Comparison of ENCODE assay signal across 34 cellular contexts in the genomic region with DNA sequence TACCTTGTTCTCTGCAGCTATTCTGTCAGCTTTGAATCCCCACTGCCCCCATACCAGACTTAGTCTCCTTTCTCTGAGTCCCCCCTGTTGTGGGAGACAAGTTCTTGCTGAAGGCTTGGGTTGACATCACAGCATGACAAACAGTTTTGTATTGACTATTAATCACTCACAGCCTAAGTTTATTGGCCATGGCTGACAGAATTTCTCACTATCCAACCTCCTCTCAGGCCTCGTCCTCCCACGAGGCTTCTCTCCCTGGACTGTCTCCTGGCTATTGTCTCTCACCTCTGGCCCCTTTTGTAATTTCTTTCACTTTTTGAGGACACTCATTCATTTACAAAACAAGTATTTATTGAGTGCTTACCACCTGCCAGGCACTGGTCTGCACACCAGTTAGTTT. TPM values are rescaled to one million over a fixed set of nuclear protein-coding genes. Genes with fewer than 3 reads are reported as not detected.
DNase-seq lines count a peak whose midpoint lies in the region; ATAC-seq and TF ChIP-seq lines count a peak whose summit lies in the region.
"Had no signal": no experiment of that assay in that cellular context is flagged by ENCODE, and none has a peak within 500 bp of the region (broad histone marks: within the 10 kb centered on the region; RNA-seq: fewer than 3 reads in every experiment).

No MANE protein-coding gene starts in this region.

- H2BK15ac ChIP-seq in mesenchymal stem cell (ENCODE audit: low read depth, poor library complexity, severe bottlenecking), result no peak overlapping the region

- H3K36me3 ChIP-seq in endodermal cell (ENCODE audit: control insufficient read depth, insufficient read depth, low read length), result no peaks in the 10 kb centered on the region
- H3K36me3 ChIP-seq in neural progenitor cell, result no peaks in the 10 kb centered on the region
- H3K36me3 ChIP-seq in mesenchymal stem cell (ENCODE audit: control insufficient read depth in 1 of 2, insufficient read depth in 2 of 2, low read depth in 1 of 2, low read length in 2 of 2), result no peaks in the 10 kb centered on the region
- H3K36me3 ChIP-seq: esophagus squamous epithelium, heart right ventricle, thoracic aorta had no signal

- no peak overlapping the region for H2BK5ac ChIP-seq in mesenchymal stem cell (ENCODE audit: low read depth, low read length, poor library complexity, severe bottlenecking)

- H3K36me3 Mint-ChIP-seq in endodermal cell (ENCODE audit: low read depth), result peaks cover 3% of the 10 kb centered on the region
- no peaks in the 10 kb centered on the region for H3K36me3 Mint-ChIP-seq in neural progenitor cell

- H2BK120ac ChIP-seq in mesenchymal stem cell (ENCODE audit: low read depth, low read length), result no peak overlapping the region

- no peak overlapping the region for H3K4ac ChIP-seq in mesenchymal stem cell (ENCODE audit: low read depth in 1 of 2, low read length in 2 of 2)

- H4K8ac ChIP-seq in mesenchymal stem cell (ENCODE audit: low read length), result no peak overlapping the region

- peaks cover 7% of the 10 kb centered on the region for H3K27me3 Mint-ChIP-seq in endodermal cell (ENCODE audit: insufficient read depth)
- H3K27me3 Mint-ChIP-seq in neural progenitor cell (ENCODE audit: insufficient read depth, low read depth), result peaks cover 7% of the 10 kb centered on the region

- peaks cover 49% of the 10 kb centered on the region for H3K4me1 Mint-ChIP-seq in endodermal cell
- H3K4me1 Mint-ChIP-seq in neural progenitor cell, result peaks cover 32% of the 10 kb centered on the region
- H3K4me1 Mint-ChIP-seq: activated CD4-positive, alpha-beta T cell treated with anti-CD3 and anti-CD28 coated beads, Interleukin-2, amount 10 ng/mL, durations not matched to agents 7 days and 5 days; central memory CD8-positive, alpha-beta T cell had no signal

- no peak overlapping the region for H4K91ac ChIP-seq in mesenchymal stem cell (ENCODE audit: low read length)

- H2AFZ ChIP-seq in neural progenitor cell (replicated peaks), result no peak overlapping the region
- H2AFZ ChIP-seq in mesenchymal stem cell (ENCODE audit: low read depth, low read length), result no peak overlapping the region

- no peak for ATAC-seq in GM21717 (IDR thresholded peaks at IDR 0.05; ENCODE audit: unreplicated experiment)
- ATAC-seq: activated T-cell treated with anti-CD3 and anti-CD28 coated beads, Interleukin-2, amount 50 U/mL, for 4 hours; heart right ventricle; left ventricle myocardium superior; naive thymus-derived CD4-positive, alpha-beta T cell had no signal

- TF ChIP-seq CTCF in endodermal cell (conservative IDR thresholded peaks at IDR 0.05) (no peak), neural progenitor cell (IDR thresholded peaks at IDR 0.05) (no peak)

- no peak overlapping the region for H3K9ac ChIP-seq in endodermal cell (ENCODE audit: extremely low read depth, low read length, poor library complexity, severe bottlenecking)
- H3K9ac ChIP-seq in neural progenitor cell, result no peak overlapping the region
- H3K9ac ChIP-seq in mesenchymal stem cell (ENCODE audit: low read length), result no peak overlapping the region
- H3K9ac ChIP-seq: SK-N-SH had no signal

- peaks cover 15% of the 10 kb centered on the region for H3K9me3 Mint-ChIP-seq in endodermal cell
- peaks cover 11% of the 10 kb centered on the region for H3K9me3 Mint-ChIP-seq in neural progenitor cell
- H3K9me3 Mint-ChIP-seq: activated CD4-positive, alpha-beta T cell treated with anti-CD3 and anti-CD28 coated beads, Interleukin-2, amount 10 ng/mL, durations not matched to agents 7 days and 5 days; CD4-positive, alpha-beta T cell; central memory CD8-positive, alpha-beta T cell; dendritic cell treated with granulocyte-macrophage colony-stimulating factor and Interleukin-4, amounts not matched to agents 40 ng/mL and 50 ng/mL, for 4 days; stimulated activated naive CD8-positive, alpha-beta T cell treated with anti-CD3 and anti-CD28 coated beads, Interleukin-15, Interleukin-2, amounts not matched to agents 100 ng/mL and 50 ng/mL, for 24 hours had no signal

- peaks cover 13% of the 10 kb centered on the region for H3K4me1 ChIP-seq in endodermal cell (ENCODE audit: control insufficient read depth, insufficient read depth, low read length)
- H3K4me1 ChIP-seq in neural progenitor cell, result peaks cover 26% of the 10 kb centered on the region
- H3K4me1 ChIP-seq in mesenchymal stem cell (ENCODE audit: control insufficient read depth, insufficient read depth, low read depth, low read length), result no peaks in the 10 kb centered on the region
- H3K4me1 ChIP-seq: esophagus squamous epithelium, heart right ventricle had no signal

- H3K27me3 ChIP-seq in endodermal cell (ENCODE audit: control insufficient read depth, insufficient read depth, low read length, poor library complexity, severe bottlenecking), result no peaks in the 10 kb centered on the region
- H3K27me3 ChIP-seq in neural progenitor cell, result no peaks in the 10 kb centered on the region
- peaks cover 33 to 76% of the 10 kb centered on the region in 2 experiments for H3K27me3 ChIP-seq in mesenchymal stem cell (ENCODE audit: control insufficient read depth in 1 of 2, insufficient read depth in 1 of 2, low read length in 2 of 2)

- H3K27ac ChIP-seq in endodermal cell (ENCODE audit: low read depth, low read length) (peak overlapping the region; percentile 60), neural progenitor cell (no peak overlapping the region), mesenchymal stem cell (ENCODE audit: low read length, poor library complexity, severe bottlenecking) (no peak overlapping the region)
- H3K27ac ChIP-seq: esophagus squamous epithelium, heart right ventricle, RWPE1, thoracic aorta had no signal

- H3K4me3 Mint-ChIP-seq in endodermal cell, result no peak overlapping the region
- no peak overlapping the region for H3K4me3 Mint-ChIP-seq in neural progenitor cell
- H3K4me3 Mint-ChIP-seq: activated CD4-positive, alpha-beta T cell treated with anti-CD3 and anti-CD28 coated beads, Interleukin-2, amount 10 ng/mL, durations not matched to agents 7 days and 5 days; activated T-cell treated with anti-CD3 and anti-CD28 coated beads, Interleukin-2, amount 50 U/mL, for 4 hours; CD4-positive, alpha-beta T cell; central memory CD8-positive, alpha-beta T cell; dendritic cell treated with granulocyte-macrophage colony-stimulating factor and Interleukin-4, amounts not matched to agents 40 ng/mL and 50 ng/mL, for 4 days; naive thymus-derived CD4-positive, alpha-beta T cell; stimulated activated naive CD8-positive, alpha-beta T cell treated with anti-CD3 and anti-CD28 coated beads, Interleukin-15, Interleukin-2, amounts not matched to agents 100 ng/mL and 50 ng/mL, for 24 hours had no signal

- H3K4me2 ChIP-seq in neural progenitor cell, result peak overlapping the region; percentile 65
- no peak overlapping the region for H3K4me2 ChIP-seq in mesenchymal stem cell (ENCODE audit: low read length, poor library complexity, severe bottlenecking)
- H3K4me2 ChIP-seq: SK-N-SH had no signal

- H3K27ac Mint-ChIP-seq in endodermal cell, result no peak overlapping the region
- peak overlapping the region; percentile 57 for H3K27ac Mint-ChIP-seq in neural progenitor cell
- H3K27ac Mint-ChIP-seq: activated CD4-positive, alpha-beta T cell treated with anti-CD3 and anti-CD28 coated beads, Interleukin-2, amount 10 ng/mL, durations not matched to agents 7 days and 5 days; CD4-positive, alpha-beta T cell; dendritic cell treated with granulocyte-macrophage colony-stimulating factor and Interleukin-4, amounts not matched to agents 40 ng/mL and 50 ng/mL, for 4 days; stimulated activated naive CD8-positive, alpha-beta T cell treated with anti-CD3 and anti-CD28 coated beads, Interleukin-15, Interleukin-2, amounts not matched to agents 100 ng/mL and 50 ng/mL, for 24 hours had no signal

- no peaks in the 10 kb centered on the region for H3K79me1 ChIP-seq in mesenchymal stem cell (replicated peaks; ENCODE audit: low read length, poor library complexity, severe bottlenecking)

- H3F3A ChIP-seq in neural progenitor cell (ENCODE audit: low read depth), result peaks cover 16% of the 10 kb centered on the region

- H3K4me3 ChIP-seq in endodermal cell (ENCODE audit: low read length) (no peak overlapping the region), neural progenitor cell (no peak overlapping the region), mesenchymal stem cell (ENCODE audit: insufficient read depth in 1 of 2, low read depth in 1 of 2, low read length in 2 of 2) (no peak overlapping the region)
- H3K4me3 ChIP-seq: esophagus squamous epithelium, heart right ventricle, thoracic aorta had no signal

- WGBS in endodermal cell (ENCODE audit: insufficient coverage in 1 of 2, insufficient read length in 1 of 2), 2 experiments, result 50 to 53% methylated on average over 1 to 2 of the region's 2 CpGs
- WGBS in mesenchymal stem cell, result 47% methylated on average over 2 of the region's 2 CpGs

- no peak overlapping the region for H3K14ac ChIP-seq in mesenchymal stem cell (ENCODE audit: low read length in 2 of 2)

- H3K18ac ChIP-seq in mesenchymal stem cell (ENCODE audit: low read depth in 1 of 2, low read length in 2 of 2), result no peak overlapping the region

- no peak overlapping the region for H3K23ac ChIP-seq in mesenchymal stem cell (ENCODE audit: low read length in 2 of 2)

- H2BK12ac ChIP-seq in mesenchymal stem cell (ENCODE audit: low read length in 2 of 2), result no peak overlapping the region

- H3K79me2 ChIP-seq in neural progenitor cell (ENCODE audit: low read depth), result no peaks in the 10 kb centered on the region

- H4K20me1 ChIP-seq in neural progenitor cell (ENCODE audit: low read depth), result no peaks in the 10 kb centered on the region

- DNase-seq in NCI-H1092 treated with DMSO at 0.1 percent for 48 hours (lab: John Stamatoyannopoulos, UW) (peak; percentile 66), NCI-H1092 (lab: John Stamatoyannopoulos, UW) (no peak), NCI-H2196 (lab: John Stamatoyannopoulos, UW; ENCODE audit: unreplicated experiment) (peak; percentile 20), endodermal cell (peak; percentile 93), neural progenitor cell (ENCODE audit: low spot score) (no peak), NCI-H1694 (lab: John Stamatoyannopoulos, UW) (no peak), mesenchymal stem cell (no peak)
- DNase-seq: activated CD4-positive, alpha-beta T cell treated with anti-CD3 and anti-CD28 coated beads, Interleukin-2, amount 10 ng/mL, durations not matched to agents 7 days and 5 days; activated gamma-delta T cell treated with Interleukin-2 at 50 U/mL for 16 hours; activated T-cell treated with anti-CD3 and anti-CD28 coated beads, Interleukin-2, amount 50 U/mL, for 4 hours; CD4-positive, alpha-beta T cell; esophagus squamous epithelium; foreskin melanocyte; heart right ventricle; KBM-7; left ventricle myocardium superior; midbrain; naive thymus-derived CD4-positive, alpha-beta T cell; NCI-H1436 treated with DMSO at 0.1 percent for 48 hours; NCI-H526; occipital lobe; SK-N-SH had no signal

- no peak overlapping the region for H2AK5ac ChIP-seq in mesenchymal stem cell (ENCODE audit: low read length, severe bottlenecking)

- H3K9me3 ChIP-seq in endodermal cell (ENCODE audit: control insufficient read depth, low read length), result peaks cover 11% of the 10 kb centered on the region
- no peaks in the 10 kb centered on the region for H3K9me3 ChIP-seq in neural progenitor cell (ENCODE audit: low read depth)
- H3K9me3 ChIP-seq in mesenchymal stem cell (ENCODE audit: control insufficient read depth, low read length), result peaks cover 10% of the 10 kb centered on the region
- H3K9me3 ChIP-seq: esophagus squamous epithelium, heart right ventricle, SK-N-SH, thoracic aorta had no signal

RNA-seq across cellular contexts. Expression of a gene that starts 35.2 kb away (rescaled TPM):
- total RNA-seq in endodermal cell (not detected), neural progenitor cell (ENCODE audit: low replicate concordance) (not detected in 2 replicates)
- not detected for polyA plus RNA-seq in endodermal cell (2013, experiment 1 of 2)
- polyA plus RNA-seq in endodermal cell (2013, experiment 2 of 2), result not detected
- polyA plus RNA-seq in mesenchymal stem cell (2013, experiment 1 of 2), result not detected
- polyA plus RNA-seq in mesenchymal stem cell (2013, experiment 2 of 2), result not detected
- total RNA-seq: A172; activated CD4-positive, alpha-beta T cell treated with anti-CD3 and anti-CD28 coated beads, Interleukin-2, amount 10 ng/mL, durations not matched to agents 7 days and 5 days; activated T-cell treated with anti-CD3 and anti-CD28 coated beads, Interleukin-2, amount 50 U/mL, for 4 hours; CD4-positive, alpha-beta T cell; esophagus squamous epithelium; G401; heart right ventricle; left ventricle myocardium superior; MCF 10A; naive thymus-derived CD4-positive, alpha-beta T cell; occipital lobe; renal cortical epithelial cell; skeletal muscle tissue; T-helper 2 cell treated with Interferon-gamma antibody and Interleukin-4, amounts not matched to agents 100 ng/mL and 5 ng/mL, for 36 hours had no signal
- polyA plus RNA-seq: heart right ventricle; naive thymus-derived CD4-positive, alpha-beta T cell; SK-N-SH had no signal

RNA-seq across cellular contexts. Expression of a gene that starts 48.7 kb away (rescaled TPM):
- total RNA-seq in endodermal cell (not detected), neural progenitor cell (ENCODE audit: low replicate concordance) (not detected in 2 replicates)
- not detected for polyA plus RNA-seq in endodermal cell (2013, experiment 1 of 2)
- not detected for polyA plus RNA-seq in endodermal cell (2013, experiment 2 of 2)
- polyA plus RNA-seq in mesenchymal stem cell (2013, experiment 1 of 2), result not detected
- not detected for polyA plus RNA-seq in mesenchymal stem cell (2013, experiment 2 of 2)
- total RNA-seq: A172; activated CD4-positive, alpha-beta T cell treated with anti-CD3 and anti-CD28 coated beads, Interleukin-2, amount 10 ng/mL, durations not matched to agents 7 days and 5 days; activated T-cell treated with anti-CD3 and anti-CD28 coated beads, Interleukin-2, amount 50 U/mL, for 4 hours; CD4-positive, alpha-beta T cell; esophagus squamous epithelium; G401; heart right ventricle; left ventricle myocardium superior; MCF 10A; naive thymus-derived CD4-positive, alpha-beta T cell; occipital lobe; renal cortical epithelial cell; skeletal muscle tissue; T-helper 2 cell treated with Interferon-gamma antibody and Interleukin-4, amounts not matched to agents 100 ng/mL and 5 ng/mL, for 36 hours; thoracic aorta had no signal
- polyA plus RNA-seq: heart right ventricle; naive thymus-derived CD4-positive, alpha-beta T cell; SK-N-SH had no signal

Comparison
In these comparisons a context has a peak if more than half of its experiments do, and no peak if none do; other contexts are left out.
1. DNase-seq: peak in NCI-H1092 treated with DMSO at 0.1 percent for 48 hours (single experiment), NCI-H2196 (single experiment) and endodermal cell (single experiment); none in NCI-H1092 (single experiment), neural progenitor cell (single experiment), NCI-H1694 (single experiment) and mesenchymal stem cell (single experiment).